In the genomic region with DNA sequence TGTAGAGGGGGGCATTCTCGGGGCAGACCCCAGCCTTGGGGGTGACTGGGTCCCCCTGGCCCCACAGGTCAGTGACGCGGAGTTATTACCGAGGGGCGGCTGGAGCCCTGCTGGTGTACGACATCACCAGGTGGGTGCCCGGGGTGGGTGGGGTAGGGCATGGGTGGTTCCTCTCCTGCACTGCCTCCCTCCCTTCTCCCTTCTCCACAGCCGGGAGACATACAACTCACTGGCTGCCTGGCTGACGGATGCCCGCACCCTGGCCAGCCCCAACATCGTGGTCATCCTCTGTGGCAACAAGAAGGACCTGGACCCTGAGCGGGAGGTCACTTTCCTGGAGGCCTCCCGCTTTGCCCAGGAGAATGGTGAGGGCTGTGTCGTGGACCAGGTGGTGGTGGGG, we compare ENCODE assay signal across 24 cellular contexts. TPM values are rescaled to one million over a fixed set of nuclear protein-coding genes. Genes with fewer than 3 reads are reported as not detected.
"Had no signal": no experiment of that assay in that cellular context is flagged by ENCODE, and none has a peak within 500 bp of the region (broad histone marks: within the 10 kb centered on the region; RNA-seq: fewer than 3 reads in every experiment).

No MANE protein-coding gene starts in this region.

- H3K9me3 ChIP-seq: SJCRH30 had no signal

- ATAC-seq: Panc1, PC-3, Right ventricle myocardium inferior, SK-N-SH treated with all-trans-retinoic acid at 6 μM for 48 hours had no signal

- DNase-seq: KBM-7, MV-4-11, NCI-H1048, NCI-H1105, NCI-H1417, NCI-H1436 treated with DMSO at 0.1 percent for 48 hours, NCI-H1694, NCI-H187 treated with DMSO at 0.1 percent for 48 hours, NCI-H2029 treated with DMSO at 0.1 percent for 48 hours, NCI-H2107, NCI-H2227 treated with DMSO at 0.1 percent for 48 hours, NCI-H524, NCI-H526 treated with DMSO at 0.1 percent for 48 hours, NCI-H748 treated with DMSO at 0.1 percent for 48 hours, PC-3, SHP77 treated with DMSO at 0.1 percent for 48 hours, SJCRH30 had no signal

- H3K27me3 ChIP-seq: SJCRH30 had no signal

- H3K36me3 ChIP-seq: SJCRH30 had no signal

- H3K4me1 ChIP-seq: SJCRH30 had no signal

- H3K4me3 ChIP-seq: SJCRH30 had no signal

- H3K27ac ChIP-seq: HL-60, SJCRH30 had no signal

RNA-seq across cellular contexts. Expression of a gene that starts 8.4 kb away (rescaled TPM):
- total RNA-seq: LHCN-M2, NCI-H460, OCI-LY7, PC-3, Right ventricle myocardium inferior, SJCRH30 had no signal
